ENCODE assay signal across 27 cellular contexts in the genomic region with DNA sequence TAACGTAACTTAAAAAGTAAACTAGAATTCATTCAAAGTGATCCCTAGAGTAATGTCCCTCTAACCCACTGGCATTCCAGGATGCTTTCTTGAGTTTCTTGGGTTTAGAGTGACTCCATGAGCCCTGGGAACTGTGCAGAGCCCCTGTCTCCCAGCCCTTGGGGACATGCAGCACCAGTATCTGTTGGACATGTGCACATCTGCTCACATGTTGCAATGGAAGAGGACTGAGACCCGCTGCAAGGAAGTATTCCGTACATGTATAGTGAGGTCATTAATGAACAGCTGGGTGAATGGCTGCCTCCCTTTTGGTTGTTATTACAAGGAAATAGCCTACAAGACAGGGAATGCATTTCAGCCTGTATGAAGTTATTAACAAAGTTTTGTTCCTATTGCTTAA.
"Had no signal": no experiment of that assay in that cellular context is flagged by ENCODE, and none has a peak within 500 bp of the region (broad histone marks: within the 10 kb centered on the region; RNA-seq: fewer than 3 reads in every experiment).

No MANE protein-coding gene starts in this region.

- DNase-seq: cortex of kidney; effector CD8-positive, alpha-beta T cell; foreskin keratinocyte; hippocampal formation; kidney glomerular epithelial cell; mesenchymal stem cell; mucosa of descending colon; naive B cell; pancreas; retina; right lobe of liver; stimulated activated CD4-positive, alpha-beta T cell treated with anti-CD3 and anti-CD28 coated beads, Interleukin-4, amount 100 ng/mL, for 4 hours; stimulated activated naive CD8-positive, alpha-beta T cell treated with anti-CD3 and anti-CD28 coated beads, Interleukin-15, Interleukin-2, amounts not matched to agents 100 U/mL and 50 U/mL, for 24 hours; thyroid gland; trophoblast cell had no signal

- H3K4me1 Mint-ChIP-seq: mesothelial cell of epicardium; neural crest cell; stimulated activated memory B cell treated with anti-CD40 and anti-IgM and Interleukin-4, amounts not matched to agents 10 μg/mL and 1 μg/mL and 100 μg/mL, for 72 hours had no signal

- FAIRE-seq: endothelial cell of umbilical vein, islet of Langerhans, pancreas had no signal

- H3K9me3 ChIP-seq: esophagus muscularis mucosa, gastroesophageal sphincter, heart right ventricle, mucosa of descending colon, neutrophil, pancreas, right lobe of liver, suprapubic skin, thyroid gland, vagina had no signal

- H3K9me3 Mint-ChIP-seq: natural killer cell treated with Interleukin-12 subunit alpha and Interleukin-12 subunit beta and Interleukin-15 and Interleukin-18, amount 100 ng/mL, for 72 hours had no signal

- H3K36me3 Mint-ChIP-seq: natural killer cell treated with Interleukin-12 subunit alpha and Interleukin-12 subunit beta and Interleukin-15 and Interleukin-18, amount 100 ng/mL, for 72 hours had no signal

- H3K36me3 ChIP-seq: esophagus muscularis mucosa, gastroesophageal sphincter, heart right ventricle, neutrophil, pancreas, right lobe of liver, suprapubic skin, thyroid gland, vagina had no signal

- H3K4me3 ChIP-seq: esophagus muscularis mucosa, gastroesophageal sphincter, heart right ventricle, mucosa of descending colon, pancreas, right lobe of liver, suprapubic skin, thyroid gland, vagina had no signal

- H3K4me3 Mint-ChIP-seq: mesothelial cell of epicardium; naive B cell; natural killer cell treated with Interleukin-12 subunit alpha and Interleukin-12 subunit beta and Interleukin-15 and Interleukin-18, amount 100 ng/mL, for 72 hours; neural crest cell; stimulated activated memory B cell treated with anti-CD40 and anti-IgM and Interleukin-4, amounts not matched to agents 10 μg/mL and 1 μg/mL and 100 μg/mL, for 72 hours had no signal

- H3K27me3 Mint-ChIP-seq: naive B cell; stimulated activated memory B cell treated with anti-CD40 and anti-IgM and Interleukin-4, amounts not matched to agents 10 μg/mL and 1 μg/mL and 100 μg/mL, for 72 hours had no signal

- H3K4me1 ChIP-seq: foreskin keratinocyte, pancreas, right lobe of liver had no signal

- H3K27ac Mint-ChIP-seq: mesothelial cell of epicardium; naive B cell; natural killer cell treated with Interleukin-12 subunit alpha and Interleukin-12 subunit beta and Interleukin-15 and Interleukin-18, amount 100 ng/mL, for 72 hours; stimulated activated memory B cell treated with anti-CD40 and anti-IgM and Interleukin-4, amounts not matched to agents 10 μg/mL and 1 μg/mL and 100 μg/mL, for 72 hours had no signal

- H3K27ac ChIP-seq: esophagus muscularis mucosa, foreskin keratinocyte, gastroesophageal sphincter, neutrophil, pancreas, right lobe of liver, suprapubic skin, thyroid gland, vagina had no signal

- ATAC-seq: foreskin keratinocyte; gastroesophageal sphincter; mucosa of descending colon; natural killer cell treated with Interleukin-12 subunit alpha and Interleukin-12 subunit beta and Interleukin-15 and Interleukin-18, amount 100 ng/mL, for 72 hours; pancreas; right lobe of liver; stimulated activated memory B cell treated with anti-CD40 and anti-IgM and Interleukin-4, amounts not matched to agents 10 μg/mL and 1 μg/mL and 100 μg/mL, for 72 hours; stimulated activated naive CD8-positive, alpha-beta T cell treated with anti-CD3 and anti-CD28 coated beads, Interleukin-15, Interleukin-2, amounts not matched to agents 100 U/mL and 50 U/mL, for 24 hours had no signal

- H3K27me3 ChIP-seq: esophagus muscularis mucosa, gastroesophageal sphincter, pancreas, right lobe of liver, suprapubic skin, thyroid gland, vagina had no signal
